13 cellular contexts compared by ENCODE assay signal in the genomic region with DNA sequence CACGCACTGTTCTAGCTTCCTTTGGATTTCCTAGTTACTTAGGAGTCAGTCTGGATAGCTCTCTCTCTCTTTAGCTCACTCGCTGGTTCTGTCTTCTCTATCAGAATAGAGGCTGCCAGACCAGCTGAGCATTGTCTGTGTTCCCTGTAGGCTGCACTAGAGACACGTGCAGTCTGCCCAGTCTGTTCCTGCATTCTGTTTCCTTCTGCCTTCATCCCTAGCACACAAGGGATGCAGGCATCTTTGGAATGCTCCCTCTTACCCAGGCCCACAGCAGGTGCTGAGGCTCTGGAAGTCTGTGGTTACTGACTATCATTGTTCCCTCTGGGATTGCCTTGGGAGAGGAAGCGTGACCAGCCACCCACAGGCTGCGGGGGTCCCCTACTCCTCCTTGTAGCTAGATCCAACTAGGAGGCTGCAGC.
DNase-seq lines count a peak whose midpoint lies in the region; ATAC-seq and TF ChIP-seq lines count a peak whose summit lies in the region.
"Had no signal": no experiment of that assay in that cellular context is flagged by ENCODE, and none has a peak within 500 bp of the region (broad histone marks: within the 10 kb centered on the region; RNA-seq: fewer than 3 reads in every experiment).

No MANE protein-coding gene starts in this region.

- DNase-seq in Ammon's horn (ENCODE audit: low spot score) (peak; percentile 53), RWPE2 (ENCODE audit: low spot score) (no peak), fibroblast of villous mesenchyme (ENCODE audit: low read depth) (peak; percentile 8), mesendoderm (peak; percentile 98), foreskin melanocyte (no peak), COLO668 (lab: John Stamatoyannopoulos, UW; ENCODE audit: unreplicated experiment) (no peak)
- DNase-seq in activated naive CD4-positive, alpha-beta T cell treated with anti-CD3 and anti-CD28 coated beads, Interleukin-2, amount 50 U/mL, for 72 hours (ENCODE audit: low spot score in 2 of 2), result no peak
- DNase-seq: NCI-H146 had no signal

- H3K27ac ChIP-seq in RWPE2 (ENCODE audit: poor library complexity, severe bottlenecking), result no peak overlapping the region
- H3K27ac ChIP-seq in mesendoderm (ENCODE audit: low read depth, low read length), result no peak overlapping the region
- H3K27ac ChIP-seq: BLaER1 treated with 17β-estradiol and CSF1 and Interleukin-3, amounts not matched to agents 10 nM and 100 nM; SJSA1 had no signal

- TF ChIP-seq CTCF in RWPE2 (IDR thresholded peaks at IDR 0.05; ENCODE audit: poor library complexity, severe bottlenecking) (no peak), fibroblast of villous mesenchyme (IDR thresholded peaks at IDR 0.05; ENCODE audit: insufficient read depth, low read depth, low read length) (peak; percentile 20)

- H3K79me1 ChIP-seq in mesendoderm (ENCODE audit: low read length), result no peaks in the 10 kb centered on the region

- ATAC-seq in RWPE2 (ENCODE audit: low read depth), result peak; percentile 35; the same call in 1 of the 3 replicates
- no peak for ATAC-seq in activated naive CD4-positive, alpha-beta T cell treated with anti-CD3 and anti-CD28 coated beads, Interleukin-2, amount 50 U/mL, for 72 hours
- no peak for ATAC-seq in GM19467 (IDR thresholded peaks at IDR 0.05; ENCODE audit: unreplicated experiment)
- ATAC-seq: GM12878 had no signal

- no peak overlapping the region for H3K9ac ChIP-seq in mesendoderm (ENCODE audit: low read length)
- H3K9ac ChIP-seq: BLaER1 treated with 17β-estradiol and CSF1 and Interleukin-3, amounts not matched to agents 10 nM and 100 nM had no signal

- H3K36me3 ChIP-seq in RWPE2 (ENCODE audit: low read depth) (no peaks in the 10 kb centered on the region), mesendoderm (ENCODE audit: control insufficient read depth, insufficient read depth, low read length) (no peaks in the 10 kb centered on the region)
- H3K36me3 ChIP-seq: BLaER1 treated with 17β-estradiol and CSF1 and Interleukin-3, amounts not matched to agents 10 nM and 100 nM; SJSA1 had no signal

- no peaks in the 10 kb centered on the region for H3K36me3 Mint-ChIP-seq in activated naive CD4-positive, alpha-beta T cell treated with anti-CD3 and anti-CD28 coated beads, Interleukin-2, amount 50 U/mL, for 72 hours

- H3K9me3 Mint-ChIP-seq in activated naive CD4-positive, alpha-beta T cell treated with anti-CD3 and anti-CD28 coated beads, Interleukin-2, amount 50 U/mL, for 72 hours, result peaks cover 0 to 13% of the 10 kb centered on the region in 2 donors

- no peak overlapping the region for H3K56ac ChIP-seq in mesendoderm (ENCODE audit: low read length)

- H2BK15ac ChIP-seq in mesendoderm (replicated peaks; ENCODE audit: low read depth), result no peak overlapping the region

- H3K4me1 ChIP-seq in RWPE2 (ENCODE audit: insufficient read depth, poor library complexity, severe bottlenecking) (no peaks in the 10 kb centered on the region), mesendoderm (ENCODE audit: control insufficient read depth, low read depth, low read length) (peaks cover 3% of the 10 kb centered on the region)

- no peak overlapping the region for H4K5ac ChIP-seq in mesendoderm (ENCODE audit: low read length)

- no peak overlapping the region for H3K23ac ChIP-seq in mesendoderm (ENCODE audit: low read length)

- H3K27me3 ChIP-seq in RWPE2 (ENCODE audit: insufficient read depth, poor library complexity, severe bottlenecking) (no peaks in the 10 kb centered on the region), mesendoderm (ENCODE audit: insufficient read depth, low read length, poor library complexity) (no peaks in the 10 kb centered on the region)
- H3K27me3 ChIP-seq: BLaER1 treated with 17β-estradiol and CSF1 and Interleukin-3, amounts not matched to agents 10 nM and 100 nM; SJSA1 had no signal

- H3K79me2 ChIP-seq in mesendoderm (ENCODE audit: control insufficient read depth, insufficient read depth, low read length), result no peaks in the 10 kb centered on the region

- H3K18ac ChIP-seq in mesendoderm (ENCODE audit: low read length), result no peak overlapping the region

- no peak overlapping the region for H4K8ac ChIP-seq in mesendoderm (ENCODE audit: low read depth, low read length)

- no peaks in the 10 kb centered on the region for H3K9me3 ChIP-seq in RWPE2 (ENCODE audit: severe bottlenecking)
- H3K9me3 ChIP-seq: SJSA1 had no signal

- H3K27ac Mint-ChIP-seq in activated naive CD4-positive, alpha-beta T cell treated with anti-CD3 and anti-CD28 coated beads, Interleukin-2, amount 50 U/mL, for 72 hours, result no peak overlapping the region
- H3K27ac Mint-ChIP-seq: dendritic cell treated with granulocyte-macrophage colony-stimulating factor and Interleukin-4, amounts not matched to agents 40 ng/mL and 50 ng/mL, for 4 days had no signal

- H3K4ac ChIP-seq in mesendoderm (ENCODE audit: low read depth, low read length), result peak overlapping the region; percentile 5

- H2BK120ac ChIP-seq in mesendoderm (ENCODE audit: low read depth, low read length), result no peak overlapping the region

- H3K4me3 ChIP-seq in RWPE2 (ENCODE audit: severe bottlenecking), result no peak overlapping the region
- no peak overlapping the region for H3K4me3 ChIP-seq in fibroblast of villous mesenchyme (ENCODE audit: low read depth, low read length)
- no peak overlapping the region for H3K4me3 ChIP-seq in mesendoderm (ENCODE audit: low read length)
- H3K4me3 ChIP-seq: BLaER1 treated with 17β-estradiol and CSF1 and Interleukin-3, amounts not matched to agents 10 nM and 100 nM; GM12878; SJSA1 had no signal

- H2AK5ac ChIP-seq in mesendoderm (ENCODE audit: low read length), result no peak overlapping the region

- no peak overlapping the region for H2BK5ac ChIP-seq in mesendoderm (ENCODE audit: low read length)

- WGBS in mesendoderm (ENCODE audit: extremely low coverage, insufficient coverage, low lambda C conversion rate), result no CpG with 5 or more reads among the region's 5 CpGs

- H3K4me2 ChIP-seq in mesendoderm (ENCODE audit: low read length), result no peak overlapping the region
- H3K4me2 ChIP-seq: BLaER1 treated with 17β-estradiol and CSF1 and Interleukin-3, amounts not matched to agents 10 nM and 100 nM had no signal

Comparison
In these comparisons a context has a peak if more than half of its experiments do, and no peak if none do; other contexts are left out.
1. DNase-seq: peak in Ammon's horn (single experiment), fibroblast of villous mesenchyme (single experiment) and mesendoderm (single experiment); none in RWPE2 (single experiment), foreskin melanocyte (single experiment), activated naive CD4-positive, alpha-beta T cell treated with anti-CD3 and anti-CD28 coated beads, Interleukin-2, amount 50 U/mL, for 72 hours (0 of 2) and COLO668 (single experiment).